ENCODE assay signal across 1 cellular context in genomic region chr2:69764286-69765058, GRCh38.
TF ChIP-seq lines count a peak whose summit lies in the region.

No MANE protein-coding gene starts in this region.

TF ChIP-seq in HepG2, 621 proteins besides CTCF, POLR2A, EP300 and RAD21 (continued from another document and continues in another):
- TF ChIP-seq ZBTB43 (CRISPR knock-in tag; conservative IDR thresholded peaks at IDR 0.05) (no peak), ZNF44 (CRISPR knock-in tag; IDR thresholded peaks at IDR 0.05) (no peak), CSRNP2 (CRISPR knock-in tag; conservative IDR thresholded peaks at IDR 0.05; ENCODE audit: low read depth) (no peak), RBFOX2 (IDR thresholded peaks at IDR 0.05; ENCODE audit: low read depth, low read length) (no peak), TBX2 (CRISPR knock-in tag; IDR thresholded peaks at IDR 0.05; ENCODE audit: borderline replicate concordance) (peak; percentile 20; the same call in 1 of the 2 replicates), HNF4A (CRISPR knock-in tag; IDR thresholded peaks at IDR 0.05) (peak; percentile 87), ZNF501 (CRISPR knock-in tag; IDR thresholded peaks at IDR 0.05) (no peak), ELF3 (CRISPR knock-in tag; IDR thresholded peaks at IDR 0.05) (peak; percentile 48; the same call in 1 of the 2 replicates), CHD4 (IDR thresholded peaks at IDR 0.05; ENCODE audit: borderline replicate concordance, low read length) (no peak), IKZF4 (CRISPR knock-in tag; IDR thresholded peaks at IDR 0.05; ENCODE audit: borderline replicate concordance, low read depth, not compliant biosample characterization) (no peak), ZFP36 (IDR thresholded peaks at IDR 0.05; ENCODE audit: borderline replicate concordance, low read depth, low read length, partially characterized antibody) (no peak), ZFP91 (CRISPR knock-in tag; IDR thresholded peaks at IDR 0.05; ENCODE audit: borderline replicate concordance) (no peak), ISL2 (CRISPR knock-in tag; IDR thresholded peaks at IDR 0.05) (no peak), TCF12 (IDR thresholded peaks at IDR 0.05) (no peak), TCF12 (CRISPR knock-in tag; IDR thresholded peaks at IDR 0.05) (no peak), PTBP1 (IDR thresholded peaks at IDR 0.05; ENCODE audit: low read depth, low read length, poor library complexity, severe bottlenecking) (no peak), NFKB2 (CRISPR knock-in tag; IDR thresholded peaks at IDR 0.05; ENCODE audit: borderline replicate concordance) (no peak), HES4 (CRISPR knock-in tag; IDR thresholded peaks at IDR 0.05; ENCODE audit: borderline replicate concordance) (no peak), ZXDC (CRISPR knock-in tag; IDR thresholded peaks at IDR 0.05) (no peak), RORA (CRISPR knock-in tag; IDR thresholded peaks at IDR 0.05) (no peak), STAG1 (CRISPR knock-in tag; IDR thresholded peaks at IDR 0.05) (no peak), KDM5A (IDR thresholded peaks at IDR 0.05; ENCODE audit: borderline replicate concordance, low read length) (no peak), NFIC (IDR thresholded peaks at IDR 0.05; ENCODE audit: low read length) (no peak), TIGD3 (CRISPR knock-in tag; IDR thresholded peaks at IDR 0.05; ENCODE audit: borderline replicate concordance) (no peak), ZKSCAN8 (CRISPR knock-in tag; IDR thresholded peaks at IDR 0.05; ENCODE audit: borderline replicate concordance) (peak; percentile 36; the same call in 1 of the 2 replicates), MZF1 (CRISPR knock-in tag; IDR thresholded peaks at IDR 0.05; ENCODE audit: borderline replicate concordance) (no peak), YY1 (IDR thresholded peaks at IDR 0.05; ENCODE audit: insufficient read depth, insufficient replicate concordance, low read depth, low read length) (no peak), ZNF839 (CRISPR knock-in tag; IDR thresholded peaks at IDR 0.05; ENCODE audit: borderline replicate concordance) (no peak), HHEX (CRISPR knock-in tag; IDR thresholded peaks at IDR 0.05) (no peak), ZNF772 (CRISPR knock-in tag; IDR thresholded peaks at IDR 0.05) (peak; percentile 42; the same call in 1 of the 2 replicates), ZFX (CRISPR knock-in tag; IDR thresholded peaks at IDR 0.05; ENCODE audit: low read depth) (no peak), NFE2L1 (CRISPR knock-in tag; IDR thresholded peaks at IDR 0.05; ENCODE audit: borderline replicate concordance) (no peak), TEAD3 (CRISPR knock-in tag; optimal IDR thresholded peaks at IDR 0.05; ENCODE audit: borderline replicate concordance) (peak; percentile 67), SOX13 (IDR thresholded peaks at IDR 0.05) (no peak), SOX13 (CRISPR knock-in tag; conservative IDR thresholded peaks at IDR 0.05 in 1 of 2, IDR thresholded peaks at IDR 0.05 in 1 of 2) (peak in 1 of 2 experiments; percentile 7; a peak in 1 of 4 replicates), MLLT10 (CRISPR knock-in tag; IDR thresholded peaks at IDR 0.05) (no peak), ZNF782 (CRISPR knock-in tag; IDR thresholded peaks at IDR 0.05; ENCODE audit: borderline replicate concordance) (no peak), ZNF83 (CRISPR knock-in tag; IDR thresholded peaks at IDR 0.05; ENCODE audit: borderline replicate concordance) (no peak), SNAI1 (CRISPR knock-in tag; IDR thresholded peaks at IDR 0.05; ENCODE audit: borderline replicate concordance) (no peak), RFX5 (IDR thresholded peaks at IDR 0.05; ENCODE audit: low read depth, low read length) (no peak), ZNF207 (IDR thresholded peaks at IDR 0.05; ENCODE audit: borderline replicate concordance) (no peak), SMAD3 (CRISPR knock-in tag; IDR thresholded peaks at IDR 0.05) (no peak), ZNF790 (CRISPR knock-in tag; IDR thresholded peaks at IDR 0.05; ENCODE audit: borderline replicate concordance) (no peak), HIVEP1 (CRISPR knock-in tag; IDR thresholded peaks at IDR 0.05) (no peak), RFX1 (IDR thresholded peaks at IDR 0.05) (peak; percentile 32; the same call in 1 of the 2 replicates), ZNF205 (CRISPR knock-in tag; IDR thresholded peaks at IDR 0.05) (no peak), ZNF343 (CRISPR knock-in tag; IDR thresholded peaks at IDR 0.05) (no peak), MYC (CRISPR knock-in tag; IDR thresholded peaks at IDR 0.05; ENCODE audit: borderline replicate concordance) (0 out of 2 replicates have a peak, but pooled peaks have one; percentile 33), ZSCAN30 (CRISPR knock-in tag; IDR thresholded peaks at IDR 0.05) (no peak), MEIS2 (CRISPR knock-in tag; IDR thresholded peaks at IDR 0.05) (no peak), FOXA1 (IDR thresholded peaks at IDR 0.05) (no peak), FOXA1 (CRISPR knock-in tag; IDR thresholded peaks at IDR 0.05) (0 out of 2 replicates have a peak, but pooled peaks have one; percentile 5), ZNF383 (CRISPR knock-in tag; IDR thresholded peaks at IDR 0.05; ENCODE audit: borderline replicate concordance) (no peak), ZBTB14 (CRISPR knock-in tag; IDR thresholded peaks at IDR 0.05) (no peak), CCAR2 (optimal IDR thresholded peaks at IDR 0.05; ENCODE audit: low read depth, low read length) (no peak), ZNF432 (CRISPR knock-in tag; IDR thresholded peaks at IDR 0.05; ENCODE audit: borderline replicate concordance) (no peak)
- TF ChIP-seq, protein P1, sequence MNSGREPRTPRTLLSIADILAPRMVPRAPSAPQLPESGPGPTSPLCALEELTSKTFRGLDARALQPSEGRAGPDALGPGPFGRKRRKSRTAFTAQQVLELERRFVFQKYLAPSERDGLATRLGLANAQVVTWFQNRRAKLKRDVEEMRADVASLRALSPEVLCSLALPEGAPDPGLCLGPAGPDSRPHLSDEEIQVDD (CRISPR knock-in tag; IDR thresholded peaks at IDR 0.05; ENCODE audit: borderline replicate concordance): no peak
- TF ChIP-seq, protein P2, sequence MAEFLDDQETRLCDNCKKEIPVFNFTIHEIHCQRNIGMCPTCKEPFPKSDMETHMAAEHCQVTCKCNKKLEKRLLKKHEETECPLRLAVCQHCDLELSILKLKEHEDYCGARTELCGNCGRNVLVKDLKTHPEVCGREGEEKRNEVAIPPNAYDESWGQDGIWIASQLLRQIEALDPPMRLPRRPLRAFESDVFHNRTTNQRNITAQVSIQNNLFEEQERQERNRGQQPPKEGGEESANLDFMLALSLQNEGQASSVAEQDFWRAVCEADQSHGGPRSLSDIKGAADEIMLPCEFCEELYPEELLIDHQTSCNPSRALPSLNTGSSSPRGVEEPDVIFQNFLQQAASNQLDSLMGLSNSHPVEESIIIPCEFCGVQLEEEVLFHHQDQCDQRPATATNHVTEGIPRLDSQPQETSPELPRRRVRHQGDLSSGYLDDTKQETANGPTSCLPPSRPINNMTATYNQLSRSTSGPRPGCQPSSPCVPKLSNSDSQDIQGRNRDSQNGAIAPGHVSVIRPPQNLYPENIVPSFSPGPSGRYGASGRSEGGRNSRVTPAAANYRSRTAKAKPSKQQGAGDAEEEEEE (CRISPR knock-in tag; IDR thresholded peaks at IDR 0.05; ENCODE audit: borderline replicate concordance): no peak
- TF ChIP-seq, protein P3, sequence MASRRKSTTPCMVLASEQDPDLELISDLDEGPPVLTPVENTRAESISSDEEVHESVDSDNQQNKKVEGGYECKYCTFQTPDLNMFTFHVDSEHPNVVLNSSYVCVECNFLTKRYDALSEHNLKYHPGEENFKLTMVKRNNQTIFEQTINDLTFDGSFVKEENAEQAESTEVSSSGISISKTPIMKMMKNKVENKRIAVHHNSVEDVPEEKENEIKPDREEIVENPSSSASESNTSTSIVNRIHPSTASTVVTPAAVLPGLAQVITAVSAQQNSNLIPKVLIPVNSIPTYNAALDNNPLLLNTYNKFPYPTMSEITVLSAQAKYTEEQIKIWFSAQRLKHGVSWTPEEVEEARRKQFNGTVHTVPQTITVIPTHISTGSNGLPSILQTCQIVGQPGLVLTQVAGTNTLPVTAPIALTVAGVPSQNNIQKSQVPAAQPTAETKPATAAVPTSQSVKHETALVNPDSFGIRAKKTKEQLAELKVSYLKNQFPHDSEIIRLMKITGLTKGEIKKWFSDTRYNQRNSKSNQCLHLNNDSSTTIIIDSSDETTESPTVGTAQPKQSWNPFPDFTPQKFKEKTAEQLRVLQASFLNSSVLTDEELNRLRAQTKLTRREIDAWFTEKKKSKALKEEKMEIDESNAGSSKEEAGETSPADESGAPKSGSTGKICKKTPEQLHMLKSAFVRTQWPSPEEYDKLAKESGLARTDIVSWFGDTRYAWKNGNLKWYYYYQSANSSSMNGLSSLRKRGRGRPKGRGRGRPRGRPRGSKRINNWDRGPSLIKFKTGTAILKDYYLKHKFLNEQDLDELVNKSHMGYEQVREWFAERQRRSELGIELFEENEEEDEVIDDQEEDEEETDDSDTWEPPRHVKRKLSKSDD (CRISPR knock-in tag; IDR thresholded peaks at IDR 0.05; ENCODE audit: low read depth): no peak
